Comparison of ENCODE assay signal across 38 cellular contexts in genomic region chr7:50554923-50555322, GRCh38. TPM values are rescaled to one million over a fixed set of nuclear protein-coding genes. Genes with fewer than 3 reads are reported as not detected.
"Had no signal": no experiment of that assay in that cellular context is flagged by ENCODE, and none has a peak within 500 bp of the region (broad histone marks: within the 10 kb centered on the region; RNA-seq: fewer than 3 reads in every experiment).

No MANE protein-coding gene starts in this region.

- H3K4me1 Mint-ChIP-seq: activated CD4-positive, alpha-beta memory T cell treated with anti-CD3 and anti-CD28 coated beads, Interleukin-2, amount 10 ng/mL, durations not matched to agents 7 days and 5 days; activated CD4-positive, alpha-beta T cell treated with anti-CD3 and anti-CD28 coated beads, Interleukin-2, amount 10 ng/mL, durations not matched to agents 7 days and 5 days; T-helper 17 cell had no signal

- FAIRE-seq: astrocyte, bronchial epithelial cell, colon, endometrium, endothelial cell of umbilical vein had no signal

- H3K27ac Mint-ChIP-seq: activated CD4-positive, alpha-beta memory T cell treated with anti-CD3 and anti-CD28 coated beads, Interleukin-2, amount 10 ng/mL, durations not matched to agents 7 days and 5 days; activated CD4-positive, alpha-beta T cell treated with anti-CD3 and anti-CD28 coated beads, Interleukin-2, amount 10 ng/mL, durations not matched to agents 7 days and 5 days; activated naive CD8-positive, alpha-beta T cell; activated T-cell treated with anti-CD3 and anti-CD28 coated beads, Interleukin-2, amount 50 U/mL, for 24 hours; activated T-cell treated with anti-CD3 and anti-CD28 coated beads, Interleukin-2, amount 50 U/mL, for 72 hours; effector memory CD8-positive, alpha-beta T cell; T-helper 17 cell; T-helper 2 cell treated with Interferon-gamma antibody and Interleukin-4, amounts not matched to agents 5 μg/mL and 100 μg/mL, for 36 hours; WTC11 had no signal

- DNase-seq: activated CD4-positive, alpha-beta memory T cell treated with anti-CD3 and anti-CD28 coated beads, Interleukin-2, amount 10 ng/mL, durations not matched to agents 7 days and 5 days; activated CD4-positive, alpha-beta T cell treated with anti-CD3 and anti-CD28 coated beads for 1 hour; activated CD4-positive, alpha-beta T cell treated with anti-CD3 and anti-CD28 coated beads for 4 hours; activated CD4-positive, alpha-beta T cell treated with anti-CD3 and anti-CD28 coated beads, Interleukin-2, amount 10 ng/mL, durations not matched to agents 7 days and 5 days; activated CD4-positive, alpha-beta T cell treated with anti-CD3 and anti-CD28 coated beads, Interleukin-2, amount 50 U/mL, for 4 hours; activated CD8-positive, alpha-beta memory T cell treated with anti-CD3 and anti-CD28 coated beads, Interleukin-2, amount 50 U/mL, for 48 hours; activated gamma-delta T cell treated with Interleukin-2 at 50 U/mL for 16 hours; activated naive CD4-positive, alpha-beta T cell treated with anti-CD3 and anti-CD28 coated beads, Interleukin-2, amount 50 U/mL, for 16 hours; activated naive CD4-positive, alpha-beta T cell treated with Interleukin-2 at 50 U/mL for 16 hours; activated T-cell treated with anti-CD3 and anti-CD28 coated beads for 4 hours; activated T-cell treated with anti-CD3 and anti-CD28 coated beads, Interleukin-2, amount 50 U/mL, for 24 hours; activated T-cell treated with anti-CD3 and anti-CD28 coated beads, Interleukin-2, amount 50 U/mL, for 72 hours; amniotic stem cell; anterior cingulate cortex; brain microvascular endothelial cell; caudate nucleus; cortex of kidney; dermis blood vessel endothelial cell; effector CD4-positive, alpha-beta T cell; effector memory CD8-positive, alpha-beta T cell; esophagus squamous epithelium; foreskin melanocyte; T-helper 1 cell; T-helper 17 cell; T1000 had no signal

- ATAC-seq: activated T-cell treated with anti-CD3 and anti-CD28 coated beads, Interleukin-2, amount 50 U/mL, for 72 hours; effector memory CD8-positive, alpha-beta T cell; gastroesophageal sphincter; T-helper 17 cell; WTC11 had no signal

- H3K36me3 Mint-ChIP-seq: activated naive CD8-positive, alpha-beta T cell; WTC11 had no signal

- H3K4me3 Mint-ChIP-seq: activated CD4-positive, alpha-beta memory T cell treated with anti-CD3 and anti-CD28 coated beads, Interleukin-2, amount 10 ng/mL, durations not matched to agents 7 days and 5 days; activated CD4-positive, alpha-beta T cell treated with anti-CD3 and anti-CD28 coated beads, Interleukin-2, amount 10 ng/mL, durations not matched to agents 7 days and 5 days; activated naive CD8-positive, alpha-beta T cell; activated T-cell treated with anti-CD3 and anti-CD28 coated beads, Interleukin-2, amount 50 U/mL, for 24 hours; activated T-cell treated with anti-CD3 and anti-CD28 coated beads, Interleukin-2, amount 50 U/mL, for 72 hours; effector memory CD8-positive, alpha-beta T cell; T-helper 17 cell; T-helper 2 cell treated with Interferon-gamma antibody and Interleukin-4, amounts not matched to agents 5 μg/mL and 100 μg/mL, for 36 hours; WTC11 had no signal

- H3K9me3 Mint-ChIP-seq: activated CD4-positive, alpha-beta memory T cell treated with anti-CD3 and anti-CD28 coated beads, Interleukin-2, amount 10 ng/mL, durations not matched to agents 7 days and 5 days; activated CD4-positive, alpha-beta T cell treated with anti-CD3 and anti-CD28 coated beads, Interleukin-2, amount 10 ng/mL, durations not matched to agents 7 days and 5 days; activated T-cell treated with anti-CD3 and anti-CD28 coated beads, Interleukin-2, amount 50 U/mL, for 24 hours; activated T-cell treated with anti-CD3 and anti-CD28 coated beads, Interleukin-2, amount 50 U/mL, for 72 hours; effector memory CD8-positive, alpha-beta T cell; T-helper 2 cell treated with Interferon-gamma antibody and Interleukin-4, amounts not matched to agents 5 μg/mL and 100 μg/mL, for 36 hours; WTC11 had no signal

RNA-seq across cellular contexts. Expression of gene DDC, which starts 10.3 kb away (rescaled TPM):
- total RNA-seq: activated CD4-positive, alpha-beta memory T cell treated with anti-CD3 and anti-CD28 coated beads, Interleukin-2, amount 10 ng/mL, durations not matched to agents 7 days and 5 days; activated CD4-positive, alpha-beta T cell treated with anti-CD3 and anti-CD28 coated beads, Interleukin-2, amount 10 ng/mL, durations not matched to agents 7 days and 5 days; activated T-cell treated with anti-CD3 and anti-CD28 coated beads, Interleukin-2, amount 50 U/mL, for 72 hours; astrocyte; bronchial epithelial cell; chondrocyte; endothelial cell of umbilical vein; fibroblast of lung; fibroblast of villous mesenchyme; gastroesophageal sphincter; glomerular endothelial cell; T-helper 17 cell; WTC11 had no signal
- polyA plus RNA-seq: endothelial cell of umbilical vein, fibroblast of lung had no signal
